ENCODE assay signal across 8 cellular contexts in genomic region chr9:13688990-13689600, GRCh38.
DNase-seq lines count a peak whose midpoint lies in the region; ATAC-seq, FAIRE-seq and TF ChIP-seq lines count a peak whose summit lies in the region.

No MANE protein-coding gene starts in this region.

- no peak for ATAC-seq in stimulated activated effector memory CD8-positive, alpha-beta T cell treated with anti-CD3 and anti-CD28 coated beads, Interleukin-12 subunit alpha, Interleukin-12 subunit beta, amount 100 ng/mL, for 72 hours

- 46% methylated on average over 1 of the region's 1 CpG for WGBS in liver

- TF ChIP-seq POLR2A in erythroblast (IDR thresholded peaks at IDR 0.05; ENCODE audit: low read length): no peak

- H3K27ac ChIP-seq in liver (ENCODE audit: low read depth in 1 of 2, low read length in 2 of 2): no peak overlapping the region

- peak; percentile 64 for TF ChIP-seq CTCF in BE2C (IDR thresholded peaks at IDR 0.05; ENCODE audit: low read depth, low read length)
- TF ChIP-seq CTCF in LNCaP clone FGC (IDR thresholded peaks at IDR 0.05; ENCODE audit: control insufficient read depth, extremely low read depth, insufficient read depth): peak; percentile 60
- TF ChIP-seq CTCF in bronchial epithelial cell (IDR thresholded peaks at IDR 0.05; ENCODE audit: insufficient read depth, low read length, severe bottlenecking): peak; percentile 26
- TF ChIP-seq CTCF in liver (IDR thresholded peaks at IDR 0.05; ENCODE audit: low read depth, low read length, missing input control): peak; percentile 32

- H3K4me1 ChIP-seq in BE2C: no peaks in the 10 kb centered on the region
- H3K4me1 ChIP-seq in liver (ENCODE audit: control insufficient read depth in 4 of 4, insufficient read depth in 4 of 4, low read length in 3 of 4): peaks cover 0 to 2% (median 0%) of the 10 kb centered on the region in 4 donors

- no peaks in the 10 kb centered on the region for H3K36me3 ChIP-seq in BE2C
- no peaks in the 10 kb centered on the region for H3K36me3 ChIP-seq in bronchial epithelial cell (ENCODE audit: control insufficient read depth, insufficient read depth, low read length)
- no peaks in the 10 kb centered on the region for H3K36me3 ChIP-seq in liver (ENCODE audit: control insufficient read depth in 4 of 4, insufficient read depth in 3 of 4, low read depth in 1 of 4, low read length in 3 of 4)

- no peak overlapping the region for H3K4me3 Mint-ChIP-seq in stimulated activated effector memory CD8-positive, alpha-beta T cell treated with anti-CD3 and anti-CD28 coated beads, Interleukin-12 subunit alpha, Interleukin-12 subunit beta, amount 100 ng/mL, for 72 hours

- H3K9me3 Mint-ChIP-seq in stimulated activated effector memory CD8-positive, alpha-beta T cell treated with anti-CD3 and anti-CD28 coated beads, Interleukin-12 subunit alpha, Interleukin-12 subunit beta, amount 100 ng/mL, for 72 hours: peaks cover 5% of the 10 kb centered on the region

- FAIRE-seq in bronchial epithelial cell (lab: Jason Lieb, UNC): no peak

- H3K27me3 ChIP-seq in BE2C (no peaks in the 10 kb centered on the region), bronchial epithelial cell (ENCODE audit: control insufficient read depth, insufficient read depth, low read length) (no peaks in the 10 kb centered on the region), liver (ENCODE audit: control insufficient read depth in 4 of 4, insufficient read depth in 4 of 4, low read length in 3 of 4) (no peaks in the 10 kb centered on the region)

- H3K9ac ChIP-seq in liver (ENCODE audit: low read depth in 1 of 2, low read length in 2 of 2): no peak overlapping the region

- no peaks in the 10 kb centered on the region for H3K4me1 Mint-ChIP-seq in stimulated activated effector memory CD8-positive, alpha-beta T cell treated with anti-CD3 and anti-CD28 coated beads, Interleukin-12 subunit alpha, Interleukin-12 subunit beta, amount 100 ng/mL, for 72 hours

- DNase-seq in BE2C (peak; percentile 29), LNCaP clone FGC (ENCODE audit: low read depth) (peak; percentile 7), bronchial epithelial cell (ENCODE audit: low read depth) (peak; percentile 33), erythroblast (lab: John Stamatoyannopoulos, UW) (no peak), AML-193 (lab: John Stamatoyannopoulos, UW) (no peak)
- DNase-seq in effector CD4-positive, alpha-beta T cell: no peak
- no peak for DNase-seq in stimulated activated effector memory CD8-positive, alpha-beta T cell treated with anti-CD3 and anti-CD28 coated beads, Interleukin-12 subunit alpha, Interleukin-12 subunit beta, amount 100 ng/mL, for 72 hours (ENCODE audit: low spot score in 2 of 2)

- no peak overlapping the region for H3K4me3 ChIP-seq in BE2C (ENCODE audit: low read depth, low read length)
- no peak overlapping the region for H3K4me3 ChIP-seq in LNCaP clone FGC (ENCODE audit: low read depth, low read length)
- no peak overlapping the region for H3K4me3 ChIP-seq in bronchial epithelial cell (ENCODE audit: low read depth, low read length)
- no peak overlapping the region for H3K4me3 ChIP-seq in liver (ENCODE audit: low read depth in 1 of 3, low read length in 3 of 3)

- H3K9me3 ChIP-seq in BE2C (no peaks in the 10 kb centered on the region), liver (ENCODE audit: control insufficient read depth in 4 of 4, low read length in 3 of 4) (no peaks in the 10 kb centered on the region)

- TF ChIP-seq RAD21 in liver (IDR thresholded peaks at IDR 0.05): peak; percentile 63 to 67

- no peak overlapping the region for H3K27ac Mint-ChIP-seq in stimulated activated effector memory CD8-positive, alpha-beta T cell treated with anti-CD3 and anti-CD28 coated beads, Interleukin-12 subunit alpha, Interleukin-12 subunit beta, amount 100 ng/mL, for 72 hours

- no peaks in the 10 kb centered on the region for H3K36me3 Mint-ChIP-seq in stimulated activated effector memory CD8-positive, alpha-beta T cell treated with anti-CD3 and anti-CD28 coated beads, Interleukin-12 subunit alpha, Interleukin-12 subunit beta, amount 100 ng/mL, for 72 hours

TF ChIP-seq in liver, 16 proteins besides CTCF, POLR2A, EP300 and RAD21:
- no peak for TF ChIP-seq HNF4A (conservative IDR thresholded peaks at IDR 0.05)
- no peak for TF ChIP-seq GABPA (IDR thresholded peaks at IDR 0.05 in 1 of 2, conservative IDR thresholded peaks at IDR 0.05 in 1 of 2)
- no peak for TF ChIP-seq REST (IDR thresholded peaks at IDR 0.05)
- no peak for TF ChIP-seq TAF1 (conservative IDR thresholded peaks at IDR 0.05)
- TF ChIP-seq ZBTB33 (IDR thresholded peaks at IDR 0.05): no peak
- no peak for TF ChIP-seq ATF3 (IDR thresholded peaks at IDR 0.05)
- TF ChIP-seq EGR1 (IDR thresholded peaks at IDR 0.05; ENCODE audit: low read depth in 2 of 2): no peak
- TF ChIP-seq MAX (IDR thresholded peaks at IDR 0.05): no peak

Comparison
In these comparisons a context has a peak if more than half of its experiments do, and no peak if none do; other contexts are left out.
1. DNase-seq: peak in BE2C (single experiment), LNCaP clone FGC (single experiment) and bronchial epithelial cell (single experiment); none in effector CD4-positive, alpha-beta T cell (single experiment), erythroblast (0 of 2), AML-193 (0 of 2) and stimulated activated effector memory CD8-positive, alpha-beta T cell treated with anti-CD3 and anti-CD28 coated beads, Interleukin-12 subunit alpha, Interleukin-12 subunit beta, amount 100 ng/mL, for 72 hours (0 of 2).
2. Peak in every context shown above with its lines, with median percentiles within 50 percentile points of each other: CTCF ChIP-seq.